8 cellular contexts compared by ENCODE assay signal in genomic region chr16:88534731-88535141, GRCh38. TPM values are rescaled to one million over a fixed set of nuclear protein-coding genes. Genes with fewer than 3 reads are reported as not detected.
DNase-seq lines count a peak whose midpoint lies in the region; ATAC-seq and TF ChIP-seq lines count a peak whose summit lies in the region.

No MANE protein-coding gene starts in this region.

- H3K4me1 Mint-ChIP-seq in activated CD4-positive, alpha-beta T cell treated with anti-CD3 and anti-CD28 coated beads, Interleukin-2, amount 10 ng/mL, durations not matched to agents 24 days and 14 days: peaks cover 3% of the 10 kb centered on the region
- H3K4me1 Mint-ChIP-seq in Caco-2 (ENCODE audit: low read depth, unreplicated experiment): no peaks in the 10 kb centered on the region

- H3K27ac Mint-ChIP-seq in activated CD4-positive, alpha-beta T cell treated with anti-CD3 and anti-CD28 coated beads, Interleukin-2, amount 10 ng/mL, durations not matched to agents 24 days and 14 days: peak overlapping the region; percentile 65
- no peak overlapping the region for H3K27ac Mint-ChIP-seq in Caco-2 (ENCODE audit: unreplicated experiment)

- peak overlapping the region; percentile 80 for H3K4me3 Mint-ChIP-seq in activated CD4-positive, alpha-beta T cell treated with anti-CD3 and anti-CD28 coated beads, Interleukin-2, amount 10 ng/mL, durations not matched to agents 24 days and 14 days
- H3K4me3 Mint-ChIP-seq in Caco-2 (ENCODE audit: unreplicated experiment): no peak overlapping the region

- POLR2A ChIA-PET in Caco-2 (lab: Charles Lee): no interaction called here

- CTCF ChIA-PET in Caco-2 (lab: Charles Lee): no interaction called here

- H3K27me3 Mint-ChIP-seq in activated CD4-positive, alpha-beta T cell treated with anti-CD3 and anti-CD28 coated beads, Interleukin-2, amount 10 ng/mL, durations not matched to agents 24 days and 14 days: peaks cover 2% of the 10 kb centered on the region
- no peaks in the 10 kb centered on the region for H3K27me3 Mint-ChIP-seq in Caco-2 (ENCODE audit: insufficient read depth, unreplicated experiment)

- H3K9me3 Mint-ChIP-seq in activated CD4-positive, alpha-beta T cell treated with anti-CD3 and anti-CD28 coated beads, Interleukin-2, amount 10 ng/mL, durations not matched to agents 24 days and 14 days: no peaks in the 10 kb centered on the region
- no peaks in the 10 kb centered on the region for H3K9me3 Mint-ChIP-seq in Caco-2 (ENCODE audit: unreplicated experiment)

- peak overlapping the region in 3 of 4 donors; percentile 91 to 92 (median 91) for H3K27ac ChIP-seq in esophagus squamous epithelium

- DNase-seq in activated CD4-positive, alpha-beta T cell treated with anti-CD3 and anti-CD28 coated beads, Interleukin-2, amount 10 ng/mL, durations not matched to agents 24 days and 14 days: peak; percentile 78
- DNase-seq in esophagus squamous epithelium (lab: John Stamatoyannopoulos, UW) (no peak), omental fat pad (ENCODE audit: low spot score) (no peak), globus pallidus (ENCODE audit: low spot score) (no peak), HuH-7 (ENCODE audit: low spot score) (no peak), Caco-2 (no peak)

- no CpG with 5 or more reads among the region's 48 CpGs for WGBS in esophagus squamous epithelium, 2 donors

- H3K4me1 ChIP-seq in esophagus squamous epithelium: peaks cover 15 to 45% (median 20%) of the 10 kb centered on the region in 3 donors
- 0 out of 2 replicates have a peak, but pooled peaks cover 1% of the 10 kb centered on the region for H3K4me1 ChIP-seq in Caco-2

- peak; percentile 4 for ATAC-seq in HG03045 (IDR thresholded peaks at IDR 0.05; ENCODE audit: unreplicated experiment)
- ATAC-seq in omental fat pad (ENCODE audit: low FRiP score): peak; percentile 24

- no peaks in the 10 kb centered on the region for H3K9me3 ChIP-seq in esophagus squamous epithelium
- H3K9me3 ChIP-seq in Caco-2: no peaks in the 10 kb centered on the region

- intact Hi-C loops in activated CD4-positive, alpha-beta T cell treated with anti-CD3 and anti-CD28 coated beads, Interleukin-2, amount 10 ng/mL, durations not matched to agents 24 days and 14 days (cut with micrococcal nuclease): loop anchor here (5.0 to 10.0 kb wide), 2 partner anchors 77 to 580 kb away; partner anchors contain the start of gene BANP
- intact Hi-C loops in esophagus squamous epithelium (cut with DNase I) (no loop called here), Caco-2 (cut with micrococcal nuclease; ENCODE audit: unreplicated experiment) (no loop called here)

- peaks cover 6% of the 10 kb centered on the region for H3K36me3 Mint-ChIP-seq in activated CD4-positive, alpha-beta T cell treated with anti-CD3 and anti-CD28 coated beads, Interleukin-2, amount 10 ng/mL, durations not matched to agents 24 days and 14 days (ENCODE audit: low read depth)
- H3K36me3 Mint-ChIP-seq in Caco-2 (ENCODE audit: insufficient read depth, unreplicated experiment): peaks cover 58% of the 10 kb centered on the region

- no TSS peak for BruUV-seq in Caco-2 (replicated peaks; lab: Mats Ljungman, UMichigan)

- H3K27me3 ChIP-seq in esophagus squamous epithelium (peaks cover 0 to 27% (median 2%) of the 10 kb centered on the region in 4 donors), Caco-2 (replicated peaks; ENCODE audit: control insufficient read depth, insufficient read depth, low read length) (no peaks in the 10 kb centered on the region)

- no peak for TF ChIP-seq POLR2A in esophagus squamous epithelium (IDR thresholded peaks at IDR 0.05)

- H3K36me3 ChIP-seq in esophagus squamous epithelium: peaks cover 0 to 9% (median 7%) of the 10 kb centered on the region in 3 donors
- no peaks in the 10 kb centered on the region; the same call in 1 of the 2 replicates for H3K36me3 ChIP-seq in Caco-2 (ENCODE audit: control insufficient read depth, insufficient read depth, low read length)

- peak; percentile 36 for TF ChIP-seq CTCF in GM12873 (IDR thresholded peaks at IDR 0.05; ENCODE audit: insufficient read depth, low read depth, low read length, missing control alignments)
- peak in 1 of 6 experiments; percentile 43 for TF ChIP-seq CTCF in esophagus squamous epithelium (IDR thresholded peaks at IDR 0.05)
- no peak for TF ChIP-seq CTCF in omental fat pad (IDR thresholded peaks at IDR 0.05)
- TF ChIP-seq CTCF in Caco-2 (IDR thresholded peaks at IDR 0.05; ENCODE audit: insufficient read depth in 1 of 2, low read depth in 1 of 2, low read length in 1 of 2, severe bottlenecking in 1 of 2, unreplicated experiment in 1 of 2): no peak

- H3K4me3 ChIP-seq in esophagus squamous epithelium (peak overlapping the region; percentile 65 to 95 (median 76)), Caco-2 (ENCODE audit: low read depth, low read length) (no peak overlapping the region)

RNA-seq across cellular contexts. Expression of gene ZC3H18, which starts 35.5 kb away (rescaled TPM):
- total RNA-seq in activated CD4-positive, alpha-beta T cell treated with anti-CD3 and anti-CD28 coated beads, Interleukin-2, amount 10 ng/mL, durations not matched to agents 24 days and 14 days: 106 and 118 TPM in 2 replicates
- total RNA-seq in esophagus squamous epithelium (10 to 100 TPM; 15.4 to 27.3 (median 17.5) TPM), omental fat pad (10 to 100 TPM; 10.6 to 25.6 (median 17.8) TPM), Caco-2 (2022) (82.0 and 91.9 TPM in 2 replicates)
